Comparison of ENCODE assay signal across 15 cellular contexts in genomic region chr1:241352401-241352800, GRCh38.
DNase-seq lines count a peak whose midpoint lies in the region; TF ChIP-seq lines count a peak whose summit lies in the region.
"Had no signal": no experiment of that assay in that cellular context is flagged by ENCODE, and none has a peak within 500 bp of the region (broad histone marks: within the 10 kb centered on the region; RNA-seq: fewer than 3 reads in every experiment).

No MANE protein-coding gene starts in this region.

- DNase-seq in NCI-H1092 treated with DMSO at 0.1 percent for 48 hours (lab: John Stamatoyannopoulos, UW) (peak; percentile 42), NCI-H1092 (lab: John Stamatoyannopoulos, UW) (no peak), NCI-H82 (lab: John Stamatoyannopoulos, UW) (peak; percentile 19), NCI-H82 treated with DMSO at 0.1 percent for 48 hours (lab: John Stamatoyannopoulos, UW; ENCODE audit: unreplicated experiment) (no peak), cerebellar cortex (ENCODE audit: low spot score) (peak; percentile 58)
- DNase-seq in activated effector memory CD4-positive, alpha-beta T cell treated with Interleukin-2 at 50 U/mL for 16 hours, result no peak
- DNase-seq: 8988T; CD4-positive, alpha-beta memory T cell; GDM1; HCEC 1CT; HFFc6 had no signal

- H3K27ac ChIP-seq in HEK293 (ENCODE audit: extremely low read depth, low read depth, low read length), result no peak overlapping the region
- H3K27ac ChIP-seq: BLaER1, HL-60 had no signal

- CTCF ChIA-PET in HEK293 (lab: Yijun Ruan, JAX), result interaction anchor here (0.6 kb wide), 1 partner anchor 555 kb away, joined by 4 read pairs; no protein-coding TSS in a partner anchor

- no peaks in the 10 kb centered on the region for H3K4me1 ChIP-seq in HEK293 (ENCODE audit: control insufficient read depth, insufficient read depth, low read length)
- H3K4me1 ChIP-seq: BLaER1 had no signal

- TF ChIP-seq CTCF in HEK293 (tag by site-specific recombination; IDR thresholded peaks at IDR 0.05), result no peak

- H3K9me3 ChIP-seq in HEK293 (ENCODE audit: control insufficient read depth, insufficient read depth, low read depth, low read length), result no peaks in the 10 kb centered on the region

- H3K4me3 ChIP-seq in HEK293 (ENCODE audit: low read depth, low read length), result no peak overlapping the region
- H3K4me3 ChIP-seq: BLaER1, GM23338 had no signal

- H3K36me3 ChIP-seq in HEK293 (ENCODE audit: control insufficient read depth in 2 of 2, insufficient read depth in 1 of 2, low read length in 2 of 2), result no peaks in the 10 kb centered on the region
- H3K36me3 ChIP-seq: BLaER1 had no signal

- POLR2A ChIA-PET in HEK293 (lab: Yijun Ruan, JAX), result no interaction called here

TF ChIP-seq in HEK293, 187 proteins besides CTCF, POLR2A, EP300 and RAD21:
- TF ChIP-seq GLI4 (tag by site-specific recombination; IDR thresholded peaks at IDR 0.05) (no peak), IKZF3 (tag by site-specific recombination; IDR thresholded peaks at IDR 0.05) (peak; percentile 81), ZNF10 (tag by site-specific recombination; IDR thresholded peaks at IDR 0.05) (peak; percentile 52; the same call in 1 of the 2 replicates), FEZF1 (tag by site-specific recombination; IDR thresholded peaks at IDR 0.05) (peak; percentile 42; the same call in 1 of the 2 replicates), ZNF335 (tag by site-specific recombination; conservative IDR thresholded peaks at IDR 0.05) (0 out of 2 replicates have a peak, but pooled peaks have one; percentile 14)
- TF ChIP-seq, protein P1, sequence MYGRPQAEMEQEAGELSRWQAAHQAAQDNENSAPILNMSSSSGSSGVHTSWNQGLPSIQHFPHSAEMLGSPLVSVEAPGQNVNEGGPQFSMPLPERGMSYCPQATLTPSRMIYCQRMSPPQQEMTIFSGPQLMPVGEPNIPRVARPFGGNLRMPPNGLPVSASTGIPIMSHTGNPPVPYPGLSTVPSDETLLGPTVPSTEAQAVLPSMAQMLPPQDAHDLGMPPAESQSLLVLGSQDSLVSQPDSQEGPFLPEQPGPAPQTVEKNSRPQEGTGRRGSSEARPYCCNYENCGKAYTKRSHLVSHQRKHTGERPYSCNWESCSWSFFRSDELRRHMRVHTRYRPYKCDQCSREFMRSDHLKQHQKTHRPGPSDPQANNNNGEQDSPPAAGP (tag by site-specific recombination; IDR thresholded peaks at IDR 0.05), result no peak

Comparison
In these comparisons a context has a peak if more than half of its experiments do, and no peak if none do; other contexts are left out.
1. DNase-seq: peak in NCI-H1092 treated with DMSO at 0.1 percent for 48 hours (single experiment), NCI-H82 (single experiment) and cerebellar cortex (single experiment); none in NCI-H1092 (single experiment), NCI-H82 treated with DMSO at 0.1 percent for 48 hours (single experiment) and activated effector memory CD4-positive, alpha-beta T cell treated with Interleukin-2 at 50 U/mL for 16 hours (single experiment).